ENCODE assay signal across 7 cellular contexts in genomic region chr16:88517208-88517774, GRCh38. TPM values are rescaled to one million over a fixed set of nuclear protein-coding genes. Genes with fewer than 3 reads are reported as not detected.
DNase-seq lines count a peak whose midpoint lies in the region; ATAC-seq, FAIRE-seq and TF ChIP-seq lines count a peak whose summit lies in the region.
"Not testable (repeated sequence)": the region's sequence is repeated elsewhere in the genome, so short reads cannot be mapped to it uniquely, and the experiment has no call there.

No MANE protein-coding gene starts in this region.

- dilution Hi-C loops in IMR-90 (cut with HindIII; ENCODE audit: low sequenced_read_pairs, unreplicated experiment) = not testable (repeated sequence)

- H2BK20ac ChIP-seq in IMR-90 (ENCODE audit: low read depth, low read length) = not testable (repeated sequence)

- not testable (repeated sequence) for H3K79me2 ChIP-seq in K562 (ENCODE audit: control insufficient read depth, insufficient read depth, low read length)

- H3K4me3 Mint-ChIP-seq in T-helper 17 cell = peak overlapping the region; percentile 51
- not testable (repeated sequence) for H3K4me3 Mint-ChIP-seq in central memory CD8-positive, alpha-beta T cell

- H3K9me3 ChIP-seq in HEK293 (ENCODE audit: control insufficient read depth, insufficient read depth, low read depth, low read length); IMR-90 (ENCODE audit: control insufficient read depth, insufficient read depth, low read length); T-helper 17 cell (ENCODE audit: control insufficient read depth, low read length, poor library complexity, severe bottlenecking); K562 (replicated peaks; ENCODE audit: control insufficient read depth, insufficient read depth, low read depth, low read length): not testable (repeated sequence)

- POLR2A ChIA-PET in HEK293 (lab: Yijun Ruan, JAX); IMR-90 (lab: Charles Lee; ENCODE audit: unreplicated experiment); K562 (lab: Yijun Ruan, JAX): not testable (repeated sequence)

- H3K27ac ChIP-seq in HEK293 (ENCODE audit: extremely low read depth, low read depth, low read length); IMR-90 (ENCODE audit: insufficient read depth, low read length); K562 (ENCODE audit: extremely low read depth, low read depth, low read length): not testable (repeated sequence)

- not testable (repeated sequence) for BruUV-seq in IMR-90 (replicated peaks; lab: Mats Ljungman, UMichigan); K562 (replicated peaks; lab: Mats Ljungman, UMichigan)

- not testable (repeated sequence) for TF ChIP-seq CTCF in HEK293 (tag by site-specific recombination; IDR thresholded peaks at IDR 0.05); IMR-90 (conservative IDR thresholded peaks at IDR 0.05; ENCODE audit: low read depth, low read length); K562 (IDR thresholded peaks at IDR 0.05 in 2 of 3, conservative IDR thresholded peaks at IDR 0.05 in 1 of 3; ENCODE audit: insufficient read depth in 2 of 3, low read depth in 1 of 3, low read length in 3 of 3)

- H3K56ac ChIP-seq in IMR-90 (ENCODE audit: extremely low read depth, insufficient read depth, low read length) = not testable (repeated sequence)

- not testable (repeated sequence) for H3K27ac Mint-ChIP-seq in T-helper 17 cell
- peak overlapping the region; percentile 72 for H3K27ac Mint-ChIP-seq in central memory CD8-positive, alpha-beta T cell (ENCODE audit: low read depth)

- peaks cover 11% of the 10 kb centered on the region for H3K9me3 Mint-ChIP-seq in central memory CD8-positive, alpha-beta T cell

- peak; percentile 92 for FAIRE-seq in HTR-8/SVneo (lab: Jason Lieb, UNC)
- FAIRE-seq in K562 (lab: Jason Lieb, UNC) = not testable (repeated sequence)
- FAIRE-seq in urothelium cell line (lab: Jason Lieb, UNC) = peak; percentile 77

- not testable (repeated sequence) for H3K4me2 ChIP-seq in IMR-90 (ENCODE audit: low read depth, low read length); K562 (ENCODE audit: insufficient read depth, low read length)

- 100% methylated on average over 1 of the region's 1 CpG; no CpG with 5 or more reads in 1 of the 2 experiments for WGBS in IMR-90 (ENCODE audit: extremely low coverage in 2 of 2, insufficient read length in 1 of 2), 2 experiments
- no CpG with 5 or more reads among the region's 1 CpG for WGBS in K562 (ENCODE audit: insufficient coverage, low coverage, missing lambda C conversion rate)

- not testable (repeated sequence) for H2BK120ac ChIP-seq in IMR-90 (ENCODE audit: low read depth, low read length)

- not testable (repeated sequence) for H4K8ac ChIP-seq in IMR-90 (ENCODE audit: low read depth in 2 of 2, low read length in 2 of 2)

- not testable (repeated sequence) for ATAC-seq in IMR-90 (ENCODE audit: low read depth); T-helper 17 cell; K562; central memory CD8-positive, alpha-beta T cell (replicated peaks; ENCODE audit: extremely low read depth, poor library complexity, severe bottlenecking)

- not testable (repeated sequence) for H3K36me3 Mint-ChIP-seq in T-helper 17 cell (ENCODE audit: low read depth)
- H3K36me3 Mint-ChIP-seq in central memory CD8-positive, alpha-beta T cell (ENCODE audit: insufficient read depth) = peaks cover 14% of the 10 kb centered on the region

- H3K9ac ChIP-seq in IMR-90 (ENCODE audit: low read depth, low read length); K562 (ENCODE audit: insufficient read depth in 1 of 2, low read depth in 2 of 2, low read length in 2 of 2): not testable (repeated sequence)

- not testable (repeated sequence) for H3K14ac ChIP-seq in IMR-90 (replicated peaks; ENCODE audit: low read depth, low read length)

- not testable (repeated sequence) for H3K4me1 ChIP-seq in HEK293 (ENCODE audit: control insufficient read depth, insufficient read depth, low read length); IMR-90 (ENCODE audit: control insufficient read depth, insufficient read depth, low read length)
- H3K4me1 ChIP-seq in K562 (replicated peaks in 1 of 2; ENCODE audit: control insufficient read depth in 2 of 2, insufficient read depth in 2 of 2, low read length in 2 of 2) = peaks cover 5 to 47% of the 10 kb centered on the region in 2 experiments

- not testable (repeated sequence) for H3K36me3 ChIP-seq in HEK293 (ENCODE audit: control insufficient read depth in 2 of 2, insufficient read depth in 1 of 2, low read length in 2 of 2); IMR-90 (ENCODE audit: control insufficient read depth, insufficient read depth, low read length)
- H3K36me3 ChIP-seq in K562 (ENCODE audit: control insufficient read depth, insufficient read depth, low read length) = peaks cover 46% of the 10 kb centered on the region; the same call in 2 of the 3 replicates

- not testable (repeated sequence) for H3K18ac ChIP-seq in IMR-90 (ENCODE audit: low read depth, low read length)

- not testable (repeated sequence) for H3K27me3 Mint-ChIP-seq in T-helper 17 cell; central memory CD8-positive, alpha-beta T cell

- H4K20me1 ChIP-seq in IMR-90 (ENCODE audit: insufficient read depth, low read length) = not testable (repeated sequence)
- peaks cover 27% of the 10 kb centered on the region for H4K20me1 ChIP-seq in K562 (replicated peaks; ENCODE audit: control insufficient read depth, insufficient read depth, low read length)

- H3K4me1 Mint-ChIP-seq in T-helper 17 cell; central memory CD8-positive, alpha-beta T cell: not testable (repeated sequence)

- H3K4ac ChIP-seq in IMR-90 (ENCODE audit: low read depth, low read length) = not testable (repeated sequence)

- H3K9me1 ChIP-seq in IMR-90 (ENCODE audit: insufficient read depth, low read length) = not testable (repeated sequence)
- H3K9me1 ChIP-seq in K562 (ENCODE audit: control insufficient read depth, insufficient read depth, low read length) = peaks cover 13% of the 10 kb centered on the region

- H4K5ac ChIP-seq in IMR-90 (ENCODE audit: low read depth, low read length) = not testable (repeated sequence)

- TF ChIP-seq EP300 in K562 (IDR thresholded peaks at IDR 0.05; ENCODE audit: low read length) = not testable (repeated sequence)

- in situ Hi-C loops in IMR-90 (cut with MboI; ENCODE audit: low sequenced_read_pairs); K562 (cut with MboI): not testable (repeated sequence)

- not testable (repeated sequence) for H4K91ac ChIP-seq in IMR-90 (ENCODE audit: insufficient read depth, low read depth, low read length)

- H2BK15ac ChIP-seq in IMR-90 (ENCODE audit: low read depth, low read length) = not testable (repeated sequence)

- peak overlapping the region; percentile 26 for H2BK5ac ChIP-seq in IMR-90 (ENCODE audit: low read depth, low read length, poor library complexity, severe bottlenecking)

- H2AK9ac ChIP-seq in IMR-90 (replicated peaks; ENCODE audit: low read depth, low read length, poor library complexity) = not testable (repeated sequence)

- not testable (repeated sequence) for TF ChIP-seq POLR2A in IMR-90 (IDR thresholded peaks at IDR 0.05; ENCODE audit: low read depth, low read length)
- 0 out of 2 replicates have a peak, but pooled peaks have one; percentile 33 for TF ChIP-seq POLR2A in K562 (conservative IDR thresholded peaks at IDR 0.05)

- not testable (repeated sequence) for H3K4me3 ChIP-seq in HEK293 (ENCODE audit: low read depth, low read length); IMR-90 (ENCODE audit: insufficient read depth, low read depth, low read length); K562

- H3K27me3 ChIP-seq in IMR-90 (ENCODE audit: control insufficient read depth, insufficient read depth, low read length); K562 (ENCODE audit: control insufficient read depth in 2 of 2, insufficient read depth in 2 of 2, low read length in 2 of 2): not testable (repeated sequence)

- not testable (repeated sequence) for H2AFZ ChIP-seq in IMR-90 (replicated peaks; ENCODE audit: low read length, poor library complexity); K562 (ENCODE audit: low read depth, low read length)

- not testable (repeated sequence) for DNase-seq in HTR-8/SVneo (ENCODE audit: insufficient read length, low spot score); IMR-90; T-helper 17 cell; K562 (ENCODE audit: extremely low read depth in 1 of 4, low spot score in 3 of 4); central memory CD8-positive, alpha-beta T cell (ENCODE audit: low spot score in 2 of 2); urothelium cell line (ENCODE audit: low spot score)

- not testable (repeated sequence) for TF ChIP-seq RAD21 in IMR-90 (IDR thresholded peaks at IDR 0.05; ENCODE audit: low read length); K562 (CRISPR knock-in tag; conservative IDR thresholded peaks at IDR 0.05 in 1 of 2, IDR thresholded peaks at IDR 0.05 in 1 of 2)

- CTCF ChIA-PET in HEK293 (lab: Yijun Ruan, JAX); IMR-90 (lab: Yijun Ruan, JAX); K562 (lab: Yijun Ruan, JAX; ENCODE audit: low intra/inter-chr PET ratio): not testable (repeated sequence)

- H2AK5ac ChIP-seq in IMR-90 (ENCODE audit: low read depth, low read length) = not testable (repeated sequence)

- intact Hi-C loops in IMR-90 (cut with micrococcal nuclease); K562 (cut with micrococcal nuclease): not testable (repeated sequence)

- H3K79me1 ChIP-seq in IMR-90 (ENCODE audit: low read depth in 1 of 2, low read length in 2 of 2) = not testable (repeated sequence)

- not testable (repeated sequence) for H3K23ac ChIP-seq in IMR-90 (ENCODE audit: low read depth, low read length)

RNA-seq across cellular contexts. Expression of gene ZC3H18, which starts 52.9 kb away (rescaled TPM):
- total RNA-seq in IMR-90 (2012; rRNA removed) (3.4 and 4.2 TPM in 2 replicates), T-helper 17 cell (100 to 1,000 TPM; 100 to 141 TPM), K562 (2014; rRNA removed) (26.9 and 35.1 TPM in 2 replicates), K562 (2014; rRNA removed; fragmentation: Illumina TruSeq; extraction: Trizol) (16.0 and 16.3 TPM in 2 replicates), K562 (2015; rRNA removed; fragmentation: Illumina TruSeq; extraction: Trizol) (31.1 and 33.9 TPM in 2 replicates), K562 (2021) (81.3 and 88.7 TPM in 2 replicates)
- polyA plus RNA-seq in IMR-90 (2012; rRNA removed) (21.3 and 22.7 TPM in 2 replicates), K562 (2011; rRNA removed) (12.5 and 15.8 TPM in 2 replicates), K562 (2014; fragmentation: Illumina TruSeq; extraction: Trizol) (60.7 and 65.3 TPM in 2 replicates), K562 (2014; fragmentation: Nextera tagmentation; extraction: Ambion mirVana) (1 to 10 TPM; 1.7 to 2.0 TPM), K562 (2014; rRNA removed) (37.1 and 49.2 TPM in 2 replicates)
- 15.4 and 23.2 TPM in 2 replicates for polyA plus RNA-seq in IMR-90 (2012; cell fraction: cytosol; rRNA removed)
- 64.2 and 65.2 TPM in 2 replicates for polyA plus RNA-seq in IMR-90 (2012; cell fraction: nucleus; rRNA removed; ENCODE audit: low replicate concordance)
- total RNA-seq in K562 (2011; cell fraction: chromatin; rRNA removed; ENCODE audit: low replicate concordance) = 74.4 and 112 TPM in 2 replicates
- 51.3 and 61.4 TPM in 2 replicates for total RNA-seq in K562 (2011; cell fraction: nucleolus; rRNA removed)
- 61.1 and 63.4 TPM in 2 replicates for total RNA-seq in K562 (2011; cell fraction: nucleoplasm; rRNA removed)
- 10.1 and 15.8 TPM in 2 replicates for polyA plus RNA-seq in K562 (2011; cell fraction: cytosol; rRNA removed)
- polyA plus RNA-seq in K562 (2011; cell fraction: nucleus; rRNA removed) = 43.3 and 65.6 TPM in 2 replicates
- 57.6 and 59.2 TPM in 2 replicates for polyA plus RNA-seq in K562 (2012)
- polyA minus RNA-seq in K562 (2011; rRNA and poly(A)+ RNA removed) = 7.9 and 9.1 TPM in 2 replicates
- polyA minus RNA-seq in K562 (2011; cell fraction: cytosol; rRNA and poly(A)+ RNA removed) = 23.7 and 30.6 TPM in 2 replicates
- 17.5 and 19.1 TPM in 2 replicates for polyA minus RNA-seq in K562 (2011; cell fraction: nucleus; rRNA and poly(A)+ RNA removed)
